ENCODE assay signal across 1 cellular context in genomic region chr1:108100148-108100547, GRCh38.
TF ChIP-seq lines count a peak whose summit lies in the region.

No MANE protein-coding gene starts in this region.

TF ChIP-seq in K562, 482 proteins besides CTCF, POLR2A, EP300 and RAD21 (continued from another document and continues in another):
- TF ChIP-seq PRDM10 (IDR thresholded peaks at IDR 0.05; ENCODE audit: partially characterized antibody) (peak; percentile 54), PPARD (CRISPR knock-in tag; IDR thresholded peaks at IDR 0.05) (no peak), BACH1 (tag; IDR thresholded peaks at IDR 0.05) (0 out of 2 replicates have a peak, but pooled peaks have one; percentile 5), CBFA2T2 (conservative IDR thresholded peaks at IDR 0.05) (peak; percentile 79), MNT (conservative IDR thresholded peaks at IDR 0.05) (0 out of 4 replicates have a peak, but pooled peaks of 1 of the 2 experiments have one; percentile 27), TCF3 (CRISPR knock-in tag; IDR thresholded peaks at IDR 0.05) (peak; percentile 56), SMARCC2 (IDR thresholded peaks at IDR 0.05; ENCODE audit: low read depth) (peak; percentile 74), ZNF24 (IDR thresholded peaks at IDR 0.05) (peak; percentile 94), SMARCE1 (IDR thresholded peaks at IDR 0.05) (peak; percentile 87), BCOR (IDR thresholded peaks at IDR 0.05) (no peak), ZNF239 (CRISPR knock-in tag; IDR thresholded peaks at IDR 0.05) (no peak), RBM39 (optimal IDR thresholded peaks at IDR 0.05; ENCODE audit: low read depth, low read length) (no peak), POLR2AphosphoS5 (IDR thresholded peaks at IDR 0.05; ENCODE audit: control insufficient read depth, insufficient read depth, low read depth, low read length) (0 out of 2 replicates have a peak, but pooled peaks have one; percentile 28), ZNF780A (CRISPR knock-in tag; IDR thresholded peaks at IDR 0.05) (no peak), ZNF274 (IDR thresholded peaks at IDR 0.05; ENCODE audit: borderline replicate concordance, low read depth, low read length) (no peak), CCNT2 (IDR thresholded peaks at IDR 0.05; ENCODE audit: borderline replicate concordance, extremely low read depth, insufficient read length, low read depth, low read length) (peak; percentile 30), TEAD1 (CRISPR knock-in tag; IDR thresholded peaks at IDR 0.05) (peak in 1 of 2 experiments; percentile 41; a peak in 1 of 4 replicates), NCOR1 (IDR thresholded peaks at IDR 0.05) (peak; percentile 80), DPF2 (IDR thresholded peaks at IDR 0.05) (peak; percentile 86), VEZF1 (CRISPR knock-in tag; IDR thresholded peaks at IDR 0.05) (peak; percentile 73), KLF16 (IDR thresholded peaks at IDR 0.05) (peak; percentile 70; the same call in 1 of the 2 replicates), ID3 (CRISPR knock-in tag; IDR thresholded peaks at IDR 0.05) (no peak), ID3 (tag; IDR thresholded peaks at IDR 0.05) (no peak), NR4A1 (CRISPR knock-in tag; IDR thresholded peaks at IDR 0.05) (no peak), NR4A1 (tag; IDR thresholded peaks at IDR 0.05) (0 out of 2 replicates have a peak, but pooled peaks have one; percentile 30), NEUROD1 (IDR thresholded peaks at IDR 0.05; ENCODE audit: borderline replicate concordance, low read depth, low read length, partially characterized antibody) (peak; percentile 29), FOSL1 (tag; conservative IDR thresholded peaks at IDR 0.05) (peak; percentile 48), ZBTB2 (IDR thresholded peaks at IDR 0.05) (no peak), SMARCA4 (IDR thresholded peaks at IDR 0.05) (peak; percentile 89), ETV5 (CRISPR knock-in tag; IDR thresholded peaks at IDR 0.05; ENCODE audit: low read depth) (no peak), L3MBTL2 (IDR thresholded peaks at IDR 0.05) (peak; percentile 78), RBM22 (IDR thresholded peaks at IDR 0.05; ENCODE audit: low read depth, low read length, poor library complexity, severe bottlenecking) (no peak), ZFP91 (CRISPR knock-in tag; IDR thresholded peaks at IDR 0.05) (no peak), MTA2 (IDR thresholded peaks at IDR 0.05; ENCODE audit: low read depth) (peak; percentile 68), KAT2B (IDR thresholded peaks at IDR 0.05; ENCODE audit: low read depth, low read length) (no peak), TEAD4 (IDR thresholded peaks at IDR 0.05; ENCODE audit: low read length) (peak; percentile 85), TEAD4 (CRISPR knock-in tag; IDR thresholded peaks at IDR 0.05; ENCODE audit: borderline replicate concordance) (no peak), NFIC (IDR thresholded peaks at IDR 0.05) (peak; percentile 40; the same call in 1 of the 2 replicates), MGA (IDR thresholded peaks at IDR 0.05) (peak; percentile 51), LEF1 (IDR thresholded peaks at IDR 0.05) (0 out of 2 replicates have a peak, but pooled peaks have one; percentile 28)
